Comparison of ENCODE assay signal across 8 cellular contexts in the genomic region with DNA sequence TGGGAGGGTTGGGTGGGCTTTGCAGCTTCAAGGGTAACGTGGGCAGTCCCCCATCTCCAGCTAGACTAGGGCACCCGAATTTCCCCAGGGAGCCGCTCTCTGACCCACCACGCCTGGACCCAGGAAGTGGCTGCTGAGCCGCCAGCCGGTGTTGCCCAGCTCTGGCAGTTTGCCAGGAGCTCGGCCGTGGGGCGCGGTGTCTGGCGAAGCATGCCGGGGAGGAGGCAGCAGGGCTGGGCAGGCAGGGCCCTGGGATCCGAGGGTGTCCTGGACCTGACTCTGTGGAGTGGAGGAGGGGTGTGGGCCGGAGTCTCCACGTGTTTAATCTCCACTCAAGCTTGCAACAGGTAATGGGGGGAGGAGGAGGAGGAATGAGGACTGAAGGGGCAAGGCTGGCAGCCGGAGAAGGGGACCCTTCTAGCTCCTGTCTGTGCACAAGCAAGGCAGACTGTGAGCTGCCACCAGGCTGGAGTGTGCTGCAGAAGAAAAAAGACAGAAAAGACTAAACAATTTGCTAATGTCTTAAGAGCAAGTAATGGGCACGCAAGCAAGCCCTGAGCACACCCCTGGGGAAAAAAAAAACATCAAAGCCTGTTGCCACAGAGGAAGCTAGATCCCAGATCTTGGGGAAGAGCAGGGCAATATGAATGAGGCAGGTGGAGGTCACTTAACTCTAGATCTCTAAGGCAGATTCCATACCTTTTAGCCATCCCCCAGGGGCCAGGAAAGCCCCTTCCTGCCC. TPM values are rescaled to one million over a fixed set of nuclear protein-coding genes. Genes with fewer than 3 reads are reported as not detected.
A peak's percentile ranks its signal among the peaks of the same experiment; 100 is the strongest.
DNase-seq lines count a peak whose midpoint lies in the region; ATAC-seq and TF ChIP-seq lines count a peak whose summit lies in the region.

No MANE protein-coding gene starts in this region.

- DNase-seq in NCI-H345 (lab: John Stamatoyannopoulos, UW) (peak; percentile 41), NCI-H345 treated with DMSO at 0.1 percent for 48 hours (lab: John Stamatoyannopoulos, UW; ENCODE audit: unreplicated experiment) (no peak), RPMI7951 (ENCODE audit: low read depth) (peak; percentile 27), lung (ENCODE audit: low spot score) (peak; percentile 58), progenitor cell of endocrine pancreas (ENCODE audit: low spot score, unreplicated experiment) (no peak)

- H3K36me3 ChIP-seq in lung (ENCODE audit: control insufficient read depth in 2 of 2, insufficient read depth in 2 of 2, low read length in 2 of 2): peaks cover 0 to 4% of the 10 kb centered on the region in 2 donors

- peaks cover 0 to 4% of the 10 kb centered on the region in 2 donors for H3K9me3 ChIP-seq in lung (ENCODE audit: control insufficient read depth in 2 of 2, insufficient read depth in 1 of 2, low read length in 1 of 2)

- 3 to 38% methylated on average over 13 to 17 of the region's 17 CpGs for WGBS in lung, 2 donors

- H3K4me1 Mint-ChIP-seq in brain: peaks cover 5% of the 10 kb centered on the region
- peaks cover 13% of the 10 kb centered on the region for H3K4me1 Mint-ChIP-seq in stimulated activated naive CD8-positive, alpha-beta T cell treated with anti-CD3 and anti-CD28 coated beads, Interleukin-15, Interleukin-2, amounts not matched to agents 100 ng/mL and 50 ng/mL, for 24 hours (ENCODE audit: low read depth)
- peaks cover 2% of the 10 kb centered on the region for H3K4me1 Mint-ChIP-seq in progenitor cell of endocrine pancreas (ENCODE audit: low read depth)

- H3K27ac Mint-ChIP-seq in brain (no peak overlapping the region), progenitor cell of endocrine pancreas (no peak overlapping the region)
- H3K27ac Mint-ChIP-seq in stimulated activated naive CD8-positive, alpha-beta T cell treated with anti-CD3 and anti-CD28 coated beads, Interleukin-15, Interleukin-2, amounts not matched to agents 100 ng/mL and 50 ng/mL, for 24 hours: no peak overlapping the region

- H3K27me3 Mint-ChIP-seq in brain (peaks cover 67% of the 10 kb centered on the region), progenitor cell of endocrine pancreas (peaks cover 43% of the 10 kb centered on the region)
- peaks cover 10% of the 10 kb centered on the region for H3K27me3 Mint-ChIP-seq in stimulated activated naive CD8-positive, alpha-beta T cell treated with anti-CD3 and anti-CD28 coated beads, Interleukin-15, Interleukin-2, amounts not matched to agents 100 ng/mL and 50 ng/mL, for 24 hours

- peaks cover 0 to 2% of the 10 kb centered on the region in 2 donors for H3K4me1 ChIP-seq in lung (ENCODE audit: control insufficient read depth in 2 of 2, insufficient read depth in 2 of 2, low read length in 2 of 2)

- H3K36me3 Mint-ChIP-seq in brain: no peaks in the 10 kb centered on the region
- H3K36me3 Mint-ChIP-seq in stimulated activated naive CD8-positive, alpha-beta T cell treated with anti-CD3 and anti-CD28 coated beads, Interleukin-15, Interleukin-2, amounts not matched to agents 100 ng/mL and 50 ng/mL, for 24 hours (ENCODE audit: low read depth): no peaks in the 10 kb centered on the region
- peaks cover 3% of the 10 kb centered on the region for H3K36me3 Mint-ChIP-seq in progenitor cell of endocrine pancreas (ENCODE audit: insufficient read depth)

- H3K4me3 ChIP-seq in lung: peak overlapping the region; percentile 57

- H3K4me3 Mint-ChIP-seq in brain: peak overlapping the region in 4 of 5 experiments; percentile 35 to 85 (median 56)
- peak overlapping the region; percentile 93 for H3K4me3 Mint-ChIP-seq in stimulated activated naive CD8-positive, alpha-beta T cell treated with anti-CD3 and anti-CD28 coated beads, Interleukin-15, Interleukin-2, amounts not matched to agents 100 ng/mL and 50 ng/mL, for 24 hours
- H3K4me3 Mint-ChIP-seq in progenitor cell of endocrine pancreas (ENCODE audit: low read depth): no peak overlapping the region

- ATAC-seq in lung (ENCODE audit: insufficient read depth, low FRiP score): peak; percentile 8
- no peak for ATAC-seq in GM19467 (IDR thresholded peaks at IDR 0.05; ENCODE audit: unreplicated experiment)

- no peak for TF ChIP-seq CTCF in brain (conservative IDR thresholded peaks at IDR 0.05)
- TF ChIP-seq CTCF in lung (IDR thresholded peaks at IDR 0.05; ENCODE audit: control extremely low read depth, extremely low read depth): no peak
- TF ChIP-seq CTCF in progenitor cell of endocrine pancreas (IDR thresholded peaks at IDR 0.05; ENCODE audit: unreplicated experiment): no peak

- peak overlapping the region; percentile 17 to 53 for H3K27ac ChIP-seq in lung (ENCODE audit: low read depth in 1 of 2, low read length in 1 of 2)

- H3K9me3 Mint-ChIP-seq in brain: peaks cover 0 to 17% (median 8%) of the 10 kb centered on the region in 5 experiments
- no peaks in the 10 kb centered on the region for H3K9me3 Mint-ChIP-seq in stimulated activated naive CD8-positive, alpha-beta T cell treated with anti-CD3 and anti-CD28 coated beads, Interleukin-15, Interleukin-2, amounts not matched to agents 100 ng/mL and 50 ng/mL, for 24 hours
- peaks cover 4% of the 10 kb centered on the region for H3K9me3 Mint-ChIP-seq in progenitor cell of endocrine pancreas (ENCODE audit: low read depth)

- H3K27me3 ChIP-seq in lung (ENCODE audit: control insufficient read depth, insufficient read depth): no peaks in the 10 kb centered on the region

RNA-seq across cellular contexts. Expression of gene LONRF3, which starts 2.4 kb away (rescaled TPM):
- total RNA-seq in RPMI7951 (2014; rRNA removed; shearing (Covaris generic)): 0.78 and 1.4 TPM in 2 replicates
- polyA plus RNA-seq in brain (ENCODE audit: insufficient read depth, low read depth, low replicate concordance) (0.20 TPM), lung (1 to 10 TPM; 3.8 to 7.2 TPM)
- total RNA-seq in lung (10 to 100 TPM in 1 of 2 donors, 1 to 10 TPM in 1; 8.5 to 22.5 TPM), progenitor cell of endocrine pancreas (0.96 and 1.5 TPM in 2 replicates)

Comparison
In these comparisons a context has a peak if more than half of its experiments do, and no peak if none do; other contexts are left out.
1. DNase-seq: peak in NCI-H345 (single experiment), RPMI7951 (single experiment) and lung (single experiment); none in NCI-H345 treated with DMSO at 0.1 percent for 48 hours (single experiment) and progenitor cell of endocrine pancreas (single experiment).